Comparison of ENCODE assay signal across 35 cellular contexts in genomic region chr7:32631021-32631420, GRCh38.
"Had no signal": no experiment of that assay in that cellular context is flagged by ENCODE, and none has a peak within 500 bp of the region (broad histone marks: within the 10 kb centered on the region; RNA-seq: fewer than 3 reads in every experiment).

No MANE protein-coding gene starts in this region.

- H3K4me3 ChIP-seq: MG63 had no signal

- H3K27me3 ChIP-seq: MG63 had no signal

- H3K9me3 ChIP-seq: MG63 had no signal

- H3K36me3 ChIP-seq: MG63 had no signal

- DNase-seq: Karpas-422, Kasumi-1, MG63, MM.1S, MV-4-11, NCI-H1092, NCI-H1092 treated with DMSO at 0.1 percent for 48 hours, NCI-H1105, NCI-H1105 treated with DMSO at 0.1 percent for 48 hours, NCI-H1417, NCI-H1417 treated with DMSO at 0.1 percent for 48 hours, NCI-H1436, NCI-H1436 treated with DMSO at 0.1 percent for 48 hours, NCI-H146, NCI-H1694, NCI-H1694 treated with DMSO at 0.1 percent for 48 hours, NCI-H187, NCI-H187 treated with DMSO at 0.1 percent for 48 hours, NCI-H1930, NCI-H2029, NCI-H2029 treated with DMSO at 0.1 percent for 48 hours, NCI-H2081, NCI-H2081 treated with DMSO at 0.1 percent for 48 hours, NCI-H2107, NCI-H2171, NCI-H2171 treated with DMSO at 0.1 percent for 48 hours, NCI-H2227 treated with DMSO at 0.1 percent for 48 hours, NCI-H226, NCI-H345, NCI-H446, NCI-H446 treated with DMSO at 0.1 percent for 48 hours, NCI-H510A, NCI-H510A treated with DMSO at 0.1 percent for 48 hours, NCI-H524, NCI-H524 treated with DMSO at 0.1 percent for 48 hours had no signal
